In genomic region chr1:186804669-186805068, GRCh38 we compare ENCODE assay signal across 11 cellular contexts.
"Had no signal": no experiment of that assay in that cellular context is flagged by ENCODE, and none has a peak within 500 bp of the region (broad histone marks: within the 10 kb centered on the region; RNA-seq: fewer than 3 reads in every experiment).

No MANE protein-coding gene starts in this region.

- H3K36me3 ChIP-seq: HAP-1 had no signal

- ATAC-seq: GM23338, HCT116 had no signal

- FAIRE-seq: H1, H54 had no signal

- H3K27ac ChIP-seq: GM23248 had no signal

- H3K9me3 ChIP-seq: HAP-1 had no signal

- H3K4me1 ChIP-seq: HAP-1 had no signal

- DNase-seq: GM23248, GOT3, H7, H9, HCEC 1CT, HFFc6 had no signal

- H3K4me3 ChIP-seq: GM23248, GM23338, HAP-1 had no signal
